Comparison of ENCODE assay signal across 8 cellular contexts in the genomic region with DNA sequence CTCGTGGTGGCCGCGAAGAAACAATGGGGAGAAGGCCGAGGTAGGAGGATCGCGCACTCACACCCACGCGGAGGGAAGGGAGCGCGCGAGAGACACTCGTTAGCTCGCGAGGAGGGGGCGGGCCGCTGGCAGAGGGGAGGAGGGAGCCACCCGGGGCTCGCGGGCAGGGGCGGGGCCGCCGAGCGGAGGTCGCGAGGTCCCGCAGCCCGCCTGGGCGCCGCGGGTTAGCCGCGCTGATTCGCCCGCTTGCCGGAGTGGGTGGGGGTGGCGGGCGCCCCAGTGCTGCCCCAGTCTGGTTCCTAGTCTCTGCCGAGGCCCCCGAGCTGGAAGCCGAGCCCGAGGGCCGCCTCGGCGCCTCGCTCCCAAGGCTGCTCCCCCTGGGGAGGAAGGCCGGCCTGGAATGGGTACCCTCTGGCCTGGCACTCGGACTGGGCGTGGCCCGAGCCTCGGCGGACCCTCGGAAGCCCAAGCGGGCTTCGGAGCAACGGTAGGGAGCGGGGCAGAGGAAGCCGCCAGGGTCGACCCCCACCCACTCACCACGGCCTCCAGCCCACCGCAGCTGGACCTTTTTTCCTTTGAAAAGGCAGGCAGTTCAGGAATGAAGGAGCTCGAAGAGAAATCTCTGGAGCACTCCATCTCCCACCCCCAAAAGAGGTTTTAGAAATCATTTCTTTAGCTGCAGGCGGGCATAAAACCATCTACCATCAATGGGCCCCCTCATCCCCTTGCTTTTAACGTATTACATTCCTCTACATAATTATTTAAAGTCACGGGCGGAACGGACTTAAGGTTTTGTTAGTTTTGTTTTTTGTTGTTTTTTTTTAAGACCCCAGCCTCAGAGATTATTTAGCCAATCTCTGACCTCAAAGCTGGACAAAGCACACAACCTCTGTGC.
DNase-seq lines count a peak whose midpoint lies in the region; ATAC-seq lines count a peak whose summit lies in the region.

No MANE protein-coding gene starts in this region.

- no peak overlapping the region for H3K27ac Mint-ChIP-seq in central memory CD8-positive, alpha-beta T cell (ENCODE audit: low read depth)

- H3K27me3 Mint-ChIP-seq in central memory CD8-positive, alpha-beta T cell = no peaks in the 10 kb centered on the region

- no peaks in the 10 kb centered on the region for H3K9me3 Mint-ChIP-seq in central memory CD8-positive, alpha-beta T cell

- H3K36me3 Mint-ChIP-seq in central memory CD8-positive, alpha-beta T cell (ENCODE audit: insufficient read depth) = peaks cover 13% of the 10 kb centered on the region

- H3K4me1 Mint-ChIP-seq in central memory CD8-positive, alpha-beta T cell = peaks cover 22% of the 10 kb centered on the region

- peak; percentile 74 for ATAC-seq in HG03039 (IDR thresholded peaks at IDR 0.05; ENCODE audit: unreplicated experiment)
- peak; percentile 78 for ATAC-seq in central memory CD8-positive, alpha-beta T cell (replicated peaks; ENCODE audit: extremely low read depth, poor library complexity, severe bottlenecking)

- H3K4me3 Mint-ChIP-seq in central memory CD8-positive, alpha-beta T cell = no peak overlapping the region

- peak; percentile 85 for DNase-seq in NK-92 treated with Interleukin-12 subunit alpha and Interleukin-12 subunit beta, amount 100 ng/mL, for 24 hours (lab: John Stamatoyannopoulos, UW)
- no peak for DNase-seq in NK-92 (lab: John Stamatoyannopoulos, UW; ENCODE audit: unreplicated experiment)
- peak; percentile 71 for DNase-seq in NCI-H2196 (lab: John Stamatoyannopoulos, UW; ENCODE audit: unreplicated experiment)
- peak; percentile 86 for DNase-seq in activated CD4-positive, CD25-positive, alpha-beta regulatory T cell treated with anti-CD3 and anti-CD28 coated beads, Interleukin-2, amount 50 U/mL, for 72 hours
- DNase-seq in central memory CD8-positive, alpha-beta T cell (ENCODE audit: low spot score in 2 of 2) = peak; percentile 80 to 87
- peak; percentile 44 for DNase-seq in kidney glomerular epithelial cell (lab: John Stamatoyannopoulos, UW)
- peak; percentile 73 to 83 for DNase-seq in stimulated activated CD4-positive, alpha-beta T cell treated with anti-CD3 and anti-CD28 coated beads, Interleukin-15, amount 100 ng/mL, for 1 hour (ENCODE audit: low read depth in 1 of 2, low spot score in 1 of 2)
